ENCODE assay signal across 8 cellular contexts in the genomic region with DNA sequence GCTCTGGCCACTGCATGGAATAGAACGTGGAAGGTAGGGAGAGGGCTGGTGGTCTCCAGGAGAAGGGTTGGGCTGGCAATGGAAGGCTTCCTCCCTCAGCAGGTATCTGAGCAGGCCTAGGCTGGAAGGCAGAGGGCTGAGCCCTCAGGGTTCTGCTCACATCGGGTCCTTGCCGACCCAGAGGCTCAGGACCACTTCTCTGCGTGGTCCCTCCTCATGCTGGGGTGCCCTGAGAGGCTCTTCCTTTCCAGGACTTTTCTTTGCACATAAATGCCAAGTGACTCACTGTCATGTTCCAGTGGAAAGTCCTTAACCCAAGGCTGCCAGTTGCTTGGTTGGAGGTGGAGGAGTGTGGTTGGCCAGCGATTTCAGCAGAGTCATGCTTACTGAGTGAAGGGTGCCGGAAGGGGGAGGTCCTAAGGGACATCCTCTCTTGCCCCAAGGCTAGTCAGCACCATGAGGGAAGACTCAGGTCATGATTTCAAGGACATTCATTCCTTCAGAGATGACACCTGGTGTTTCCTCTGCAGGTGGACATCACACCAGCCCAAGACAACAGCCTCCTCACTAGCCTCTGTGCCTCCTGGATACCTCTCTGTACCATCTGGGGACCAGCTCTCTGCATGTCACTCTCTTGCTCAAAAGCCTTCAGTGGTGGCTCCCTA. TPM values are rescaled to one million over a fixed set of nuclear protein-coding genes. Genes with fewer than 3 reads are reported as not detected.
A peak's percentile ranks its signal among the peaks of the same experiment; 100 is the strongest.
DNase-seq lines count a peak whose midpoint lies in the region; ATAC-seq, FAIRE-seq and TF ChIP-seq lines count a peak whose summit lies in the region.

No MANE protein-coding gene starts in this region.

- peaks cover 0 to 37% of the 10 kb centered on the region in 2 donors for H3K36me3 ChIP-seq in left lung

- no peak for TF ChIP-seq CTCF in left lung (IDR thresholded peaks at IDR 0.05)
- no peak for TF ChIP-seq CTCF in GM10248 (IDR thresholded peaks at IDR 0.05; ENCODE audit: control extremely low read depth, extremely low read depth, low read depth, missing control alignments)
- TF ChIP-seq CTCF in D721Med (IDR thresholded peaks at IDR 0.05; ENCODE audit: insufficient read depth, missing control alignments) = no peak

- FAIRE-seq in D721Med (lab: Jason Lieb, UNC) = no peak

- DNase-seq in KBM-7 (peak; percentile 85), left lung (peak; percentile 87), GM10248 (ENCODE audit: extremely low spot score) (no peak), D721Med (ENCODE audit: insufficient read length, low spot score) (no peak), NCI-H748 (lab: John Stamatoyannopoulos, UW; ENCODE audit: unreplicated experiment) (no peak), KG1 (lab: John Stamatoyannopoulos, UW) (no peak)
- peak in 1 of 2 donors; percentile 72 for DNase-seq in activated naive CD4-positive, alpha-beta T cell treated with anti-CD3 and anti-CD28 coated beads, Interleukin-2, amount 50 U/mL, for 72 hours (ENCODE audit: low spot score in 2 of 2)

- intact Hi-C loops in left lung (cut with DNase I) = no loop called here

- peaks cover 46 to 100% of the 10 kb centered on the region in 2 donors for H3K4me1 ChIP-seq in left lung

- CTCF ChIA-PET in GM10248 (lab: Yijun Ruan, JAX) = interaction anchor here (1.4 kb wide), 1 partner anchor 10 kb away, joined by 3 read pairs; no protein-coding TSS in a partner anchor

- peak overlapping the region; percentile 65 to 87 for H3K27ac Mint-ChIP-seq in activated naive CD4-positive, alpha-beta T cell treated with anti-CD3 and anti-CD28 coated beads, Interleukin-2, amount 50 U/mL, for 72 hours

- ATAC-seq in GM18861 (IDR thresholded peaks at IDR 0.05; ENCODE audit: unreplicated experiment) = peak; percentile 59
- ATAC-seq in activated naive CD4-positive, alpha-beta T cell treated with anti-CD3 and anti-CD28 coated beads, Interleukin-2, amount 50 U/mL, for 72 hours = peak; percentile 64 to 93
- ATAC-seq in left lung = peak; percentile 76

- peaks cover 11 to 15% of the 10 kb centered on the region in 2 donors for H3K36me3 Mint-ChIP-seq in activated naive CD4-positive, alpha-beta T cell treated with anti-CD3 and anti-CD28 coated beads, Interleukin-2, amount 50 U/mL, for 72 hours

- no peak overlapping the region for H3K4me3 ChIP-seq in left lung

- POLR2A ChIA-PET in GM10248 (lab: Yijun Ruan, JAX) = no interaction called here

- no peaks in the 10 kb centered on the region for H3K27me3 ChIP-seq in left lung

- in situ Hi-C loops in KBM-7 (cut with MboI; ENCODE audit: low pct_unique_long_range_greater_than_20kb, low sequenced_read_pairs) = no loop called here

- no peaks in the 10 kb centered on the region for H3K9me3 Mint-ChIP-seq in activated naive CD4-positive, alpha-beta T cell treated with anti-CD3 and anti-CD28 coated beads, Interleukin-2, amount 50 U/mL, for 72 hours

- peak overlapping the region; percentile 77 to 90 for H3K27ac ChIP-seq in left lung

- H3K9me3 ChIP-seq in left lung = no peaks in the 10 kb centered on the region

RNA-seq across cellular contexts. Expression of a gene that starts 8.2 kb away (rescaled TPM):
- total RNA-seq in activated naive CD4-positive, alpha-beta T cell treated with anti-CD3 and anti-CD28 coated beads, Interleukin-2, amount 50 U/mL, for 72 hours = 10 to 100 TPM; 52.7 to 71.9 TPM
- 100 to 1,000 TPM in 1 of 2 donors, 10 to 100 TPM in 1; 32.2 to 134 TPM for total RNA-seq in left lung

Comparison
In these comparisons a context has a peak if more than half of its experiments do, and no peak if none do; other contexts are left out.
1. DNase-seq: peak in KBM-7 (single experiment) and left lung (2 of 2); none in GM10248 (single experiment), D721Med (single experiment), NCI-H748 (single experiment) and KG1 (single experiment).
2. Peak in every context shown above with its lines, with median percentiles within 50 percentile points of each other: ATAC-seq.